In the genomic region with DNA sequence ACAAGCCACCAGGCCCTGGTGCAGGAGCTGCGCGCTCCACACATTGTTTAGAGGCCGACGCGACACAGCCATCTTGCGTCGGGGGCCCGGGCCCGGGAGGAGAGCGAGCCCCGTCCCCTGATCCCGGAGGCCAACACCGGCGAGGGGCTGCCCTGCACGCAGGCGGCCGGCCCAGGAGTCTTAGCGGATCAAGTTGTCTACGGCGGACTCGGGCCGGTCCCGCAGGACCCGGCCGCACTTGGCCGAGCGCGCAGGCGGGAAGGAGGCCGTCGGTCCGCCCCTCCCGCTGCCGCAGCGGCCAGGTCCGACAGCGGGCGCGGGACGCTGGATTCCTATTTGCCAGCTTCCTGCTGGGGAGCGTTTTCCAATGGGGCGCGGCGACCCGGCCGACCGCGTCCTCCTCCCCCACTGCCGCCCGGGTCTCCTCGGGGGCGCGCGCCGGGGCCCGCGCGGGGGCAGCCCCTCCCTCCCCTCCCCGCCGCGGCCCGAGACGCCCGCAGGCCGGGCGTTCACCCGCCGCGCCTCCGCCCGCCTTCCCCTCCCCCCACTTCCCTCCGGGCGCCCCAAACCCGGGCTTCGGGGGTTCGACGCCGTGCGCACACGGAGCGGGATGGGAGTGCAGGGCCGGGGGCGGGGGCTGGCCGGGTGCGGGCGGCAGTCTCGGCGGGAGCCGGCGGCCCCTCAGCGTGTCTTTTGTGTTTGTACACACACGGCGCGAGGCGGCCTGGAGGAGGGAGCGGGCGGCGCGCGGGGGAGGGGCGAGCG, we compare ENCODE assay signal across 2 cellular contexts.
TF ChIP-seq lines count a peak whose summit lies in the region.

No MANE protein-coding gene starts in this region.

TF ChIP-seq in HEK293, 187 proteins besides CTCF, POLR2A, EP300 and RAD21 (continued from another document and continues in another):
- TF ChIP-seq, protein P1, sequence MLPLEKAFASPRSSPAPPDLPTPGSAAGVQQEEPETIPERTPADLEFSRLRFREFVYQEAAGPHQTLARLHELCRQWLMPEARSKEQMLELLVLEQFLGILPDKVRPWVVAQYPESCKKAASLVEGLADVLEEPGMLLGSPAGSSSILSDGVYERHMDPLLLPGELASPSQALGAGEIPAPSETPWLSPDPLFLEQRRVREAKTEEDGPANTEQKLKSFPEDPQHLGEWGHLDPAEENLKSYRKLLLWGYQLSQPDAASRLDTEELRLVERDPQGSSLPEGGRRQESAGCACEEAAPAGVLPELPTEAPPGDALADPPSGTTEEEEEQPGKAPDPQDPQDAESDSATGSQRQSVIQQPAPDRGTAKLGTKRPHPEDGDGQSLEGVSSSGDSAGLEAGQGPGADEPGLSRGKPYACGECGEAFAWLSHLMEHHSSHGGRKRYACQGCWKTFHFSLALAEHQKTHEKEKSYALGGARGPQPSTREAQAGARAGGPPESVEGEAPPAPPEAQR (tag by site-specific recombination; IDR thresholded peaks at IDR 0.05) = no peak
- TF ChIP-seq, protein P2, sequence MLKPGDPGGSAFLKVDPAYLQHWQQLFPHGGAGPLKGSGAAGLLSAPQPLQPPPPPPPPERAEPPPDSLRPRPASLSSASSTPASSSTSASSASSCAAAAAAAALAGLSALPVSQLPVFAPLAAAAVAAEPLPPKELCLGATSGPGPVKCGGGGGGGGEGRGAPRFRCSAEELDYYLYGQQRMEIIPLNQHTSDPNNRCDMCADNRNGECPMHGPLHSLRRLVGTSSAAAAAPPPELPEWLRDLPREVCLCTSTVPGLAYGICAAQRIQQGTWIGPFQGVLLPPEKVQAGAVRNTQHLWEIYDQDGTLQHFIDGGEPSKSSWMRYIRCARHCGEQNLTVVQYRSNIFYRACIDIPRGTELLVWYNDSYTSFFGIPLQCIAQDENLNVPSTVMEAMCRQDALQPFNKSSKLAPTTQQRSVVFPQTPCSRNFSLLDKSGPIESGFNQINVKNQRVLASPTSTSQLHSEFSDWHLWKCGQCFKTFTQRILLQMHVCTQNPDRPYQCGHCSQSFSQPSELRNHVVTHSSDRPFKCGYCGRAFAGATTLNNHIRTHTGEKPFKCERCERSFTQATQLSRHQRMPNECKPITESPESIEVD (tag by site-specific recombination; IDR thresholded peaks at IDR 0.05) = no peak
- TF ChIP-seq ZNF155 (tag by site-specific recombination; IDR thresholded peaks at IDR 0.05) (no peak), ZNF785 (tag by site-specific recombination; IDR thresholded peaks at IDR 0.05) (peak; percentile 64; the same call in 1 of the 2 replicates), KLF1 (tag by site-specific recombination; IDR thresholded peaks at IDR 0.05) (peak; percentile 29), HOXD13 (CRISPR knock-in tag; IDR thresholded peaks at IDR 0.05; ENCODE audit: borderline replicate concordance) (no peak), ZNF660 (tag by site-specific recombination; IDR thresholded peaks at IDR 0.05) (no peak; the same call in none of the 2 replicates), ZSCAN16 (tag by site-specific recombination; IDR thresholded peaks at IDR 0.05) (peak; percentile 72), ZNF2 (tag by site-specific recombination; IDR thresholded peaks at IDR 0.05) (peak; percentile 96), ZNF501 (tag by site-specific recombination; IDR thresholded peaks at IDR 0.05) (peak; percentile 98), ZFP37 (tag by site-specific recombination; IDR thresholded peaks at IDR 0.05) (peak; percentile 95; the same call in 1 of the 2 replicates), MYNN (tag by site-specific recombination; IDR thresholded peaks at IDR 0.05; ENCODE audit: borderline replicate concordance) (peak; percentile 18; the same call in 1 of the 2 replicates), ZNF184 (tag by site-specific recombination; IDR thresholded peaks at IDR 0.05) (peak; percentile 82; the same call in 1 of the 2 replicates), ZNF112 (tag by site-specific recombination; IDR thresholded peaks at IDR 0.05) (no peak), ZXDB (tag by site-specific recombination; IDR thresholded peaks at IDR 0.05) (peak; percentile 82), ZNF19 (tag by site-specific recombination; IDR thresholded peaks at IDR 0.05; ENCODE audit: low read depth) (no peak), ZNF10 (tag by site-specific recombination; IDR thresholded peaks at IDR 0.05) (peak; percentile 81), ZIC2 (tag by site-specific recombination; IDR thresholded peaks at IDR 0.05) (peak; percentile 59), ZNF596 (tag by site-specific recombination; IDR thresholded peaks at IDR 0.05) (peak; percentile 72; the same call in 1 of the 2 replicates), ZNF24 (tag by site-specific recombination; IDR thresholded peaks at IDR 0.05) (peak; percentile 80; the same call in 1 of the 2 replicates), ZBTB48 (tag by site-specific recombination; IDR thresholded peaks at IDR 0.05) (peak; percentile 80), ZNF561 (tag by site-specific recombination; IDR thresholded peaks at IDR 0.05; ENCODE audit: borderline replicate concordance) (peak; percentile 97), ZNF391 (tag by site-specific recombination; IDR thresholded peaks at IDR 0.05; ENCODE audit: borderline replicate concordance, low read depth) (peak; percentile 88), ZBTB8A (tag by site-specific recombination; IDR thresholded peaks at IDR 0.05) (peak; percentile 95), ZFP69B (tag by site-specific recombination; IDR thresholded peaks at IDR 0.05) (peak; percentile 74), ZNF239 (tag by site-specific recombination; IDR thresholded peaks at IDR 0.05) (no peak), ZNF341 (tag by site-specific recombination; IDR thresholded peaks at IDR 0.05; ENCODE audit: low read depth) (peak; percentile 80), ZNF510 (tag by site-specific recombination; IDR thresholded peaks at IDR 0.05; ENCODE audit: insufficient replicate concordance) (no peak)
- TF ChIP-seq, protein P3, sequence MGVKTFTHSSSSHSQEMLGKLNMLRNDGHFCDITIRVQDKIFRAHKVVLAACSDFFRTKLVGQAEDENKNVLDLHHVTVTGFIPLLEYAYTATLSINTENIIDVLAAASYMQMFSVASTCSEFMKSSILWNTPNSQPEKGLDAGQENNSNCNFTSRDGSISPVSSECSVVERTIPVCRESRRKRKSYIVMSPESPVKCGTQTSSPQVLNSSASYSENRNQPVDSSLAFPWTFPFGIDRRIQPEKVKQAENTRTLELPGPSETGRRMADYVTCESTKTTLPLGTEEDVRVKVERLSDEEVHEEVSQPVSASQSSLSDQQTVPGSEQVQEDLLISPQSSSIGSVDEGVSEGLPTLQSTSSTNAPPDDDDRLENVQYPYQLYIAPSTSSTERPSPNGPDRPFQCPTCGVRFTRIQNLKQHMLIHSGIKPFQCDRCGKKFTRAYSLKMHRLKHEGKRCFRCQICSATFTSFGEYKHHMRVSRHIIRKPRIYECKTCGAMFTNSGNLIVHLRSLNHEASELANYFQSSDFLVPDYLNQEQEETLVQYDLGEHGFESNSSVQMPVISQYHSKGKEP (tag by site-specific recombination; IDR thresholded peaks at IDR 0.05) = peak; percentile 54

TF ChIP-seq in K562, 482 proteins besides CTCF, POLR2A, EP300 and RAD21 (continued from another document and continues in another):
- TF ChIP-seq, protein P4, sequence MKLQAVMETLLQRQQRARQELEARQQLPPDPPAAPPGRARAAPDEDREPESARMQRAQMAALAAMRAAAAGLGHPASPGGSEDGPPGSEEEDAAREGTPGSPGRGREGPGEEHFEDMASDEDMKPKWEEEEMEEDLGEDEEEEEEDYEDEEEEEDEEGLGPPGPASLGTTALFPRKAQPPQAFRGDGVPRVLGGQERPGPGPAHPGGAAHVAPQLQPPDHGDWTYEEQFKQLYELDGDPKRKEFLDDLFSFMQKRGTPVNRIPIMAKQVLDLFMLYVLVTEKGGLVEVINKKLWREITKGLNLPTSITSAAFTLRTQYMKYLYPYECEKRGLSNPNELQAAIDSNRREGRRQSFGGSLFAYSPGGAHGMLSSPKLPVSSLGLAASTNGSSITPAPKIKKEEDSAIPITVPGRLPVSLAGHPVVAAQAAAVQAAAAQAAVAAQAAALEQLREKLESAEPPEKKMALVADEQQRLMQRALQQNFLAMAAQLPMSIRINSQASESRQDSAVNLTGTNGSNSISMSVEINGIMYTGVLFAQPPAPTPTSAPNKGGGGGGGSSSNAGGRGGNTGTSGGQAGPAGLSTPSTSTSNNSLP (IDR thresholded peaks at IDR 0.05; ENCODE audit: borderline replicate concordance, low read depth, low read length) = no peak; the same call in 1 of the 2 replicates
- TF ChIP-seq ZNF644 (tag; IDR thresholded peaks at IDR 0.05; ENCODE audit: low read depth) (peak; percentile 85), ZFP1 (CRISPR knock-in tag; IDR thresholded peaks at IDR 0.05) (no peak), ZNF561 (CRISPR knock-in tag; conservative IDR thresholded peaks at IDR 0.05) (no peak), NFYB (IDR thresholded peaks at IDR 0.05; ENCODE audit: extremely low read depth, insufficient read length) (no peak), MAFG (tag; conservative IDR thresholded peaks at IDR 0.05) (no peak), PRMT5 (CRISPR knock-in tag; IDR thresholded peaks at IDR 0.05) (no peak), PCBP2 (IDR thresholded peaks at IDR 0.05; ENCODE audit: low read depth, low read length, poor library complexity, severe bottlenecking) (no peak), TEAD1 (CRISPR knock-in tag; IDR thresholded peaks at IDR 0.05) (peak; percentile 27 to 51; a peak in 2 of 4 replicates), BCOR (IDR thresholded peaks at IDR 0.05) (no peak), GATAD2A (IDR thresholded peaks at IDR 0.05) (no peak), CTBP1 (IDR thresholded peaks at IDR 0.05; ENCODE audit: borderline replicate concordance) (peak; percentile 99), RBBP5 (IDR thresholded peaks at IDR 0.05; ENCODE audit: borderline replicate concordance, insufficient read depth, low read length, poor library complexity, severe bottlenecking) (peak; percentile 79), ZNF431 (CRISPR knock-in tag; IDR thresholded peaks at IDR 0.05) (no peak), TCF3 (CRISPR knock-in tag; IDR thresholded peaks at IDR 0.05) (0 out of 2 replicates have a peak, but pooled peaks have one; percentile 6), POLR2B (IDR thresholded peaks at IDR 0.05; ENCODE audit: low read depth, partially characterized antibody) (peak; percentile 60), POLR3A (IDR thresholded peaks at IDR 0.05; ENCODE audit: borderline replicate concordance, extremely low read depth, insufficient read depth, insufficient read length) (no peak), ETV5 (CRISPR knock-in tag; IDR thresholded peaks at IDR 0.05; ENCODE audit: low read depth) (no peak; the same call in 1 of the 2 replicates), ELF1 (tag; IDR thresholded peaks at IDR 0.05) (peak; percentile 44; the same call in 1 of the 2 replicates), DACH1 (IDR thresholded peaks at IDR 0.05; ENCODE audit: partially characterized antibody) (peak; percentile 16)
- TF ChIP-seq, protein P5, sequence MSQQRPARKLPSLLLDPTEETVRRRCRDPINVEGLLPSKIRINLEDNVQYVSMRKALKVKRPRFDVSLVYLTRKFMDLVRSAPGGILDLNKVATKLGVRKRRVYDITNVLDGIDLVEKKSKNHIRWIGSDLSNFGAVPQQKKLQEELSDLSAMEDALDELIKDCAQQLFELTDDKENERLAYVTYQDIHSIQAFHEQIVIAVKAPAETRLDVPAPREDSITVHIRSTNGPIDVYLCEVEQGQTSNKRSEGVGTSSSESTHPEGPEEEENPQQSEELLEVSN (IDR thresholded peaks at IDR 0.05; ENCODE audit: borderline replicate concordance in 1 of 2, extremely low read depth in 1 of 2, insufficient read depth in 1 of 2, insufficient read length in 1 of 2, low read depth in 1 of 2, low read length in 1 of 2, poor library complexity in 1 of 2, severe bottlenecking in 1 of 2) = peak; percentile 46 to 82
- TF ChIP-seq, protein P6, sequence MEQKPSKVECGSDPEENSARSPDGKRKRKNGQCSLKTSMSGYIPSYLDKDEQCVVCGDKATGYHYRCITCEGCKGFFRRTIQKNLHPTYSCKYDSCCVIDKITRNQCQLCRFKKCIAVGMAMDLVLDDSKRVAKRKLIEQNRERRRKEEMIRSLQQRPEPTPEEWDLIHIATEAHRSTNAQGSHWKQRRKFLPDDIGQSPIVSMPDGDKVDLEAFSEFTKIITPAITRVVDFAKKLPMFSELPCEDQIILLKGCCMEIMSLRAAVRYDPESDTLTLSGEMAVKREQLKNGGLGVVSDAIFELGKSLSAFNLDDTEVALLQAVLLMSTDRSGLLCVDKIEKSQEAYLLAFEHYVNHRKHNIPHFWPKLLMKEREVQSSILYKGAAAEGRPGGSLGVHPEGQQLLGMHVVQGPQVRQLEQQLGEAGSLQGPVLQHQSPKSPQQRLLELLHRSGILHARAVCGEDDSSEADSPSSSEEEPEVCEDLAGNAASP (IDR thresholded peaks at IDR 0.05) = no peak
- TF ChIP-seq, protein P7, sequence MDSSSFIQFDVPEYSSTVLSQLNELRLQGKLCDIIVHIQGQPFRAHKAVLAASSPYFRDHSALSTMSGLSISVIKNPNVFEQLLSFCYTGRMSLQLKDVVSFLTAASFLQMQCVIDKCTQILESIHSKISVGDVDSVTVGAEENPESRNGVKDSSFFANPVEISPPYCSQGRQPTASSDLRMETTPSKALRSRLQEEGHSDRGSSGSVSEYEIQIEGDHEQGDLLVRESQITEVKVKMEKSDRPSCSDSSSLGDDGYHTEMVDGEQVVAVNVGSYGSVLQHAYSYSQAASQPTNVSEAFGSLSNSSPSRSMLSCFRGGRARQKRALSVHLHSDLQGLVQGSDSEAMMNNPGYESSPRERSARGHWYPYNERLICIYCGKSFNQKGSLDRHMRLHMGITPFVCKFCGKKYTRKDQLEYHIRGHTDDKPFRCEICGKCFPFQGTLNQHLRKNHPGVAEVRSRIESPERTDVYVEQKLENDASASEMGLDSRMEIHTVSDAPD (CRISPR knock-in tag; IDR thresholded peaks at IDR 0.05) = no peak
- TF ChIP-seq, protein P8, sequence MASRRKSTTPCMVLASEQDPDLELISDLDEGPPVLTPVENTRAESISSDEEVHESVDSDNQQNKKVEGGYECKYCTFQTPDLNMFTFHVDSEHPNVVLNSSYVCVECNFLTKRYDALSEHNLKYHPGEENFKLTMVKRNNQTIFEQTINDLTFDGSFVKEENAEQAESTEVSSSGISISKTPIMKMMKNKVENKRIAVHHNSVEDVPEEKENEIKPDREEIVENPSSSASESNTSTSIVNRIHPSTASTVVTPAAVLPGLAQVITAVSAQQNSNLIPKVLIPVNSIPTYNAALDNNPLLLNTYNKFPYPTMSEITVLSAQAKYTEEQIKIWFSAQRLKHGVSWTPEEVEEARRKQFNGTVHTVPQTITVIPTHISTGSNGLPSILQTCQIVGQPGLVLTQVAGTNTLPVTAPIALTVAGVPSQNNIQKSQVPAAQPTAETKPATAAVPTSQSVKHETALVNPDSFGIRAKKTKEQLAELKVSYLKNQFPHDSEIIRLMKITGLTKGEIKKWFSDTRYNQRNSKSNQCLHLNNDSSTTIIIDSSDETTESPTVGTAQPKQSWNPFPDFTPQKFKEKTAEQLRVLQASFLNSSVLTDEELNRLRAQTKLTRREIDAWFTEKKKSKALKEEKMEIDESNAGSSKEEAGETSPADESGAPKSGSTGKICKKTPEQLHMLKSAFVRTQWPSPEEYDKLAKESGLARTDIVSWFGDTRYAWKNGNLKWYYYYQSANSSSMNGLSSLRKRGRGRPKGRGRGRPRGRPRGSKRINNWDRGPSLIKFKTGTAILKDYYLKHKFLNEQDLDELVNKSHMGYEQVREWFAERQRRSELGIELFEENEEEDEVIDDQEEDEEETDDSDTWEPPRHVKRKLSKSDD (conservative IDR thresholded peaks at IDR 0.05; ENCODE audit: low read length) = no peak
- TF ChIP-seq, protein P9, sequence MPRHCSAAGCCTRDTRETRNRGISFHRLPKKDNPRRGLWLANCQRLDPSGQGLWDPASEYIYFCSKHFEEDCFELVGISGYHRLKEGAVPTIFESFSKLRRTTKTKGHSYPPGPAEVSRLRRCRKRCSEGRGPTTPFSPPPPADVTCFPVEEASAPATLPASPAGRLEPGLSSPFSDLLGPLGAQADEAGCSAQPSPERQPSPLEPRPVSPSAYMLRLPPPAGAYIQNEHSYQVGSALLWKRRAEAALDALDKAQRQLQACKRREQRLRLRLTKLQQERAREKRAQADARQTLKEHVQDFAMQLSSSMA (CRISPR knock-in tag; IDR thresholded peaks at IDR 0.05) = no peak
